Comparison of ENCODE assay signal across 7 cellular contexts in genomic region chr1:115351143-115351542, GRCh38.
"Had no signal": no experiment of that assay in that cellular context is flagged by ENCODE, and none has a peak within 500 bp of the region (broad histone marks: within the 10 kb centered on the region; RNA-seq: fewer than 3 reads in every experiment).

No MANE protein-coding gene starts in this region.

- H3K27ac ChIP-seq: GM23248 had no signal

- H3K9me3 ChIP-seq: HAP-1 had no signal

- FAIRE-seq: HepG2 had no signal

- H3K4me3 ChIP-seq: GM23248, HAP-1 had no signal

- H3K4me1 ChIP-seq: HAP-1 had no signal

- H3K36me3 ChIP-seq: HAP-1 had no signal

- DNase-seq: GM23248, GOT3, H7, KG1 had no signal

- ATAC-seq: HCT116, HepG2 had no signal
